In the genomic region with DNA sequence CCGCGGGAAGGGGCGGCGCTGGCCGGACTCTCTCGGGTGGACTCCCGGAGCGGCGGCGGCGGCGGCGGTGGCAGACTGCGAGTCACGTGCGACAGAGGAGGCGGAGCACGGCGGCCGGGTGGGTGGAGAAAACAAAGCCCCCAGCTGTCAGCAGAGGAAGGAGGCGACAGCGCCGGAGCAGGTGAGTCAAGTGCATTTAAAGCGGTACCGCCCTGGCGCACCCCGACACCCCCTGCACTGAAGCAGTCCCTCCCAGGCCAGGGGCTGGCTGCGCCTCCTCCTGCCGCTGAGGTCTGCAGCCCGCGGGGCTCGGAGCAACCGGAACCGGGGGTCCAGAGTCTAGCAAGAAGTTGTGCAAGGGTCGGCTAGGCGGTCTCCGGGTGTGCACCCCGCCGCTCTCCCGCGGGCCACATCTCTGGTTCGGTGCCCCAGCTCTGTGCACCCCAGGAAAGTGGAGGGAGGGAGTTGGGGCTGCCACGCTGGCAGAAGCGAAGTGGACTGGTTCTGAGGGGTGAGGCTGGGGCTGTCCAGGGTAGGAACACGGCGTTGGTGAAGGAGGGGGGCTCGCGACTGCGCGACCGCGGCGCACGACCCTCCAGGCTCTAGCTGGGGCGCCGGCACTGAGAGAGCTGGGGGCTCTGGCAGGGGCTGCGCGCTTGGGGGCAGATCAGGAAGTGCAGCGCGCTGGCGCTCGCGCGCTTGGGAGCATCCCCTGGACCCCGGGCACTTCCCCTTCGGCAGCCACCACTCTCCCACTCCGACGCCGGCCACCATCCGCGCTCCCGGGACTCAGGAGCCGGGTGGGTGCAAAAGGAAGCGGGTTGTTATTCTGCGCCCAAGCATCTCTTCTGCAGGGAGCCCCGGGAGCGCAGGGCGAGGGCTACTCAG, we compare ENCODE assay signal across 8 cellular contexts.
DNase-seq lines count a peak whose midpoint lies in the region; ATAC-seq and TF ChIP-seq lines count a peak whose summit lies in the region.

No MANE protein-coding gene starts in this region.

- TF ChIP-seq POLR2A in lower leg skin (IDR thresholded peaks at IDR 0.05) = no peak

- intact Hi-C loops in lower leg skin (cut with DNase I; ENCODE audit: low total_unique reads) = no loop called here

- peaks cover 25% of the 10 kb centered on the region for H3K4me1 Mint-ChIP-seq in activated CD4-positive, alpha-beta T cell treated with anti-CD3 and anti-CD28 coated beads, Interleukin-2, amount 10 ng/mL, durations not matched to agents 7 days and 5 days

- H3K9me3 Mint-ChIP-seq in activated CD4-positive, alpha-beta T cell treated with anti-CD3 and anti-CD28 coated beads, Interleukin-2, amount 10 ng/mL, durations not matched to agents 7 days and 5 days = no peaks in the 10 kb centered on the region

- WGBS in lower leg skin, 2 donors = 1 to 2% methylated on average over 32 to 67 of the region's 78 CpGs

- peak overlapping the region; percentile 58 for H3K4me3 ChIP-seq in lower leg skin (ENCODE audit: low read depth, poor library complexity, severe bottlenecking)

- peak; percentile 53 for ATAC-seq in HG03097 (IDR thresholded peaks at IDR 0.05; ENCODE audit: low FRiP score, unreplicated experiment)

- H3K27ac Mint-ChIP-seq in activated CD4-positive, alpha-beta T cell treated with anti-CD3 and anti-CD28 coated beads, Interleukin-2, amount 10 ng/mL, durations not matched to agents 7 days and 5 days = no peak overlapping the region

- H3K36me3 Mint-ChIP-seq in activated CD4-positive, alpha-beta T cell treated with anti-CD3 and anti-CD28 coated beads, Interleukin-2, amount 10 ng/mL, durations not matched to agents 7 days and 5 days (ENCODE audit: low read depth) = no peaks in the 10 kb centered on the region

- CTCF ChIA-PET in activated CD4-positive, alpha-beta T cell treated with anti-CD3 and anti-CD28 coated beads, Interleukin-2, amount 10 ng/mL, durations not matched to agents 7 days and 5 days (lab: Charles Lee) = no interaction called here

- H3K4me3 Mint-ChIP-seq in activated CD4-positive, alpha-beta T cell treated with anti-CD3 and anti-CD28 coated beads, Interleukin-2, amount 10 ng/mL, durations not matched to agents 7 days and 5 days = peak overlapping the region; percentile 76

- POLR2A ChIA-PET in activated CD4-positive, alpha-beta T cell treated with anti-CD3 and anti-CD28 coated beads, Interleukin-2, amount 10 ng/mL, durations not matched to agents 7 days and 5 days (lab: Charles Lee) = interaction anchor here (0.6 kb wide), 1 partner anchor 53 kb away, joined by 4 read pairs; no protein-coding TSS in a partner anchor

- no peak for TF ChIP-seq CTCF in lower leg skin (IDR thresholded peaks at IDR 0.05)

- DNase-seq in NCI-H2029 (lab: John Stamatoyannopoulos, UW) (peak; percentile 47), NCI-H2029 treated with DMSO at 0.1 percent for 48 hours (lab: John Stamatoyannopoulos, UW) (no peak), NCI-H2227 treated with DMSO at 0.1 percent for 48 hours (lab: John Stamatoyannopoulos, UW) (peak; percentile 77), cortex of kidney (lab: John Stamatoyannopoulos, UW) (peak; percentile 82), lower leg skin (ENCODE audit: low spot score in 2 of 2) (peak; percentile 56 to 96)
- DNase-seq in activated CD4-positive, alpha-beta T cell treated with anti-CD3 and anti-CD28 coated beads, Interleukin-2, amount 10 ng/mL, durations not matched to agents 7 days and 5 days = peak; percentile 76
- peak; percentile 72 to 83 for DNase-seq in stimulated activated CD4-positive, alpha-beta T cell treated with anti-CD3 and anti-CD28 coated beads, Interleukin-4, amount 100 ng/mL, for 4 hours

- H3K27me3 Mint-ChIP-seq in activated CD4-positive, alpha-beta T cell treated with anti-CD3 and anti-CD28 coated beads, Interleukin-2, amount 10 ng/mL, durations not matched to agents 7 days and 5 days = peaks cover 34% of the 10 kb centered on the region
